Comparison of ENCODE assay signal across 5 cellular contexts in the genomic region with DNA sequence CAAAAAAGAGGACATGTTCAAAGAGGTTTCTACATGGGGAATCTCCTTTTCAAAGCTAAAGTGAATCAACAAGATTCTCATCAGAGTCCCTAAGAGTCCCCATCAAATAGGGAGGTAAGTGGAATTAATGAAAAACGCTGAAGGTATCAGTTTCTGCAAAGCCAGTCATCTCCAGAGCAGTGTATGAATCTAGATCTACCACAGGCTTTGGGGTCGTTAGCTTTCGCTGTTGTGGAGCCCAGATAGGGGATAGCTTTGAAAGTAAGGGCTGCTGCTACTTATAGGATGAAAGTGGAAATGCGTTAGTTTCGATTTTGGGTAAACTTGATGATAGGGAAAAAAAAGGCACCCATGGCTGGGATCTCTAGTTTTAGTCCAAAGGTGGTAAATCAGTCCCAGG.
"Had no signal": no experiment of that assay in that cellular context is flagged by ENCODE, and none has a peak within 500 bp of the region (broad histone marks: within the 10 kb centered on the region; RNA-seq: fewer than 3 reads in every experiment).

No MANE protein-coding gene starts in this region.

- H3K9me3 Mint-ChIP-seq: H9 had no signal

- DNase-seq: H9, HCEC 1CT had no signal

- H3K4me3 ChIP-seq: GM23338 had no signal

- H3K27ac Mint-ChIP-seq: GM23338, H9 had no signal

- H3K4me3 Mint-ChIP-seq: GM23338, H9, IgD-negative memory B cell had no signal

- H3K27me3 Mint-ChIP-seq: IgD-negative memory B cell had no signal

- ATAC-seq: GM23338, HepG2 had no signal

- H2AFZ ChIP-seq: GM23338 had no signal

- H3K4me2 ChIP-seq: GM23338 had no signal
